ENCODE assay signal across 8 cellular contexts in genomic region chr16:69338557-69339288, GRCh38. TPM values are rescaled to one million over a fixed set of nuclear protein-coding genes. Genes with fewer than 3 reads are reported as not detected.
DNase-seq lines count a peak whose midpoint lies in the region; ATAC-seq and TF ChIP-seq lines count a peak whose summit lies in the region.

No MANE protein-coding gene starts in this region.

- H3K4me3 Mint-ChIP-seq in activated CD4-positive, alpha-beta T cell treated with anti-CD3 and anti-CD28 coated beads, Interleukin-2, amount 10 ng/mL, durations not matched to agents 24 days and 14 days, result peak overlapping the region; percentile 98
- peak overlapping the region; percentile 96 to 100 (median 99) for H3K4me3 Mint-ChIP-seq in brain

- H3K27me3 ChIP-seq in lung (ENCODE audit: control insufficient read depth, insufficient read depth) (no peaks in the 10 kb centered on the region), thyroid gland (no peaks in the 10 kb centered on the region)

- H3K27ac Mint-ChIP-seq in activated CD4-positive, alpha-beta T cell treated with anti-CD3 and anti-CD28 coated beads, Interleukin-2, amount 10 ng/mL, durations not matched to agents 24 days and 14 days, result peak overlapping the region; percentile 87
- H3K27ac Mint-ChIP-seq in brain, result peak overlapping the region; percentile 92 to 99 (median 95)

- H3K4me1 Mint-ChIP-seq in activated CD4-positive, alpha-beta T cell treated with anti-CD3 and anti-CD28 coated beads, Interleukin-2, amount 10 ng/mL, durations not matched to agents 24 days and 14 days, result peaks cover 43% of the 10 kb centered on the region
- peaks cover 55% of the 10 kb centered on the region for H3K4me1 Mint-ChIP-seq in brain

- peak overlapping the region; percentile 98 for H3K4me3 ChIP-seq in lung
- H3K4me3 ChIP-seq in thyroid gland (replicated peaks in 1 of 3), result peak overlapping the region; percentile 64 to 82 (median 76)

- H3K9me3 Mint-ChIP-seq in activated CD4-positive, alpha-beta T cell treated with anti-CD3 and anti-CD28 coated beads, Interleukin-2, amount 10 ng/mL, durations not matched to agents 24 days and 14 days, result no peaks in the 10 kb centered on the region
- H3K9me3 Mint-ChIP-seq in brain, result no peaks in the 10 kb centered on the region

- TF ChIP-seq CTCF in brain (conservative IDR thresholded peaks at IDR 0.05) (no peak), lung (IDR thresholded peaks at IDR 0.05; ENCODE audit: control extremely low read depth, extremely low read depth) (no peak), thyroid gland (IDR thresholded peaks at IDR 0.05) (no peak)

- ATAC-seq in lung (ENCODE audit: insufficient read depth, low FRiP score) (no peak), HG03521 (IDR thresholded peaks at IDR 0.05; ENCODE audit: unreplicated experiment) (no peak)

- DNase-seq in activated CD4-positive, alpha-beta T cell treated with anti-CD3 and anti-CD28 coated beads, Interleukin-2, amount 10 ng/mL, durations not matched to agents 24 days and 14 days, result no peak
- no peak for DNase-seq in activated CD4-positive, alpha-beta T cell treated with anti-CD3 and anti-CD28 coated beads, Interleukin-2, amount 50 U/mL, for 1 hour
- DNase-seq in lung (ENCODE audit: low spot score) (no peak), thyroid gland (peak in 1 of 2 donors; percentile 64), NCI-H524 (lab: John Stamatoyannopoulos, UW) (no peak)
- DNase-seq in stimulated activated CD4-positive, alpha-beta T cell treated with anti-CD3 and anti-CD28 coated beads, Interleukin-15, amount 100 ng/mL, for 24 hours, result no peak

- H3K36me3 ChIP-seq in lung (ENCODE audit: control insufficient read depth in 2 of 2, insufficient read depth in 2 of 2, low read length in 2 of 2), result peaks cover 11 to 26% of the 10 kb centered on the region in 2 donors
- peaks cover 32 to 39% of the 10 kb centered on the region in 2 donors for H3K36me3 ChIP-seq in thyroid gland

- H3K27me3 Mint-ChIP-seq in activated CD4-positive, alpha-beta T cell treated with anti-CD3 and anti-CD28 coated beads, Interleukin-2, amount 10 ng/mL, durations not matched to agents 24 days and 14 days, result no peaks in the 10 kb centered on the region
- H3K27me3 Mint-ChIP-seq in brain, result peaks cover 9% of the 10 kb centered on the region

- H3K27ac ChIP-seq in lung (ENCODE audit: low read depth in 1 of 2, low read length in 1 of 2) (peak overlapping the region; percentile 87 to 93), thyroid gland (peak overlapping the region; percentile 70 to 94 (median 85))

- intact Hi-C loops in activated CD4-positive, alpha-beta T cell treated with anti-CD3 and anti-CD28 coated beads, Interleukin-2, amount 10 ng/mL, durations not matched to agents 24 days and 14 days (cut with micrococcal nuclease), result loop anchor here (1.0 to 10.0 kb wide), 6 partner anchors 8 to 1674 kb away; partner anchors contain the start of genes ACD, C16orf86, CYB5B and ENKD1
- intact Hi-C loops in thyroid gland (cut with DNase I), result loop anchor here (10.0 kb wide), 1 partner anchor 46 kb away; the partner anchor contains the start of gene TERF2

- 19 to 21% methylated on average over 43 to 46 of the region's 46 CpGs for WGBS in lung, 2 donors
- 22 to 34% methylated on average over 27 to 46 of the region's 46 CpGs for WGBS in thyroid gland, 2 donors

- H3K36me3 Mint-ChIP-seq in activated CD4-positive, alpha-beta T cell treated with anti-CD3 and anti-CD28 coated beads, Interleukin-2, amount 10 ng/mL, durations not matched to agents 24 days and 14 days (ENCODE audit: low read depth), result peaks cover 73% of the 10 kb centered on the region
- peaks cover 55% of the 10 kb centered on the region for H3K36me3 Mint-ChIP-seq in brain

- H3K9me3 ChIP-seq in lung (ENCODE audit: control insufficient read depth in 2 of 2, insufficient read depth in 1 of 2, low read length in 1 of 2) (peaks cover 0 to 1% of the 10 kb centered on the region in 2 donors), thyroid gland (no peaks in the 10 kb centered on the region)

- no peak for TF ChIP-seq POLR2A in thyroid gland (IDR thresholded peaks at IDR 0.05)

- peaks cover 15 to 20% of the 10 kb centered on the region in 2 donors for H3K4me1 ChIP-seq in lung (ENCODE audit: control insufficient read depth in 2 of 2, insufficient read depth in 2 of 2, low read length in 2 of 2)
- H3K4me1 ChIP-seq in thyroid gland, result peaks cover 19 to 24% of the 10 kb centered on the region in 2 donors

RNA-seq across cellular contexts. Expression of gene COG8, which starts 0.6 kb away (rescaled TPM):
- total RNA-seq in activated CD4-positive, alpha-beta T cell treated with anti-CD3 and anti-CD28 coated beads, Interleukin-2, amount 10 ng/mL, durations not matched to agents 24 days and 14 days, result 44.1 and 44.6 TPM in 2 replicates
- polyA plus RNA-seq in brain (ENCODE audit: insufficient read depth, low read depth, low replicate concordance) (44.5 TPM), lung (10 to 100 TPM; 18.3 to 18.9 TPM)
- total RNA-seq in lung (10 to 100 TPM; 33.7 to 36.3 TPM), thyroid gland (10 to 100 TPM; 63.3 to 84.2 (median 74.7) TPM)

RNA-seq across cellular contexts. Expression of gene NIP7, which starts 0.8 kb away (rescaled TPM):
- total RNA-seq in activated CD4-positive, alpha-beta T cell treated with anti-CD3 and anti-CD28 coated beads, Interleukin-2, amount 10 ng/mL, durations not matched to agents 24 days and 14 days, result 81.2 and 84.8 TPM in 2 replicates
- 9.3 TPM for polyA plus RNA-seq in brain (ENCODE audit: insufficient read depth, low read depth, low replicate concordance)
- 10 to 100 TPM; 16.4 to 23.2 TPM for total RNA-seq in lung
- polyA plus RNA-seq in lung, result 10 to 100 TPM; 14.5 to 17.7 TPM
- total RNA-seq in thyroid gland, result 10 to 100 TPM in 3 of 4 donors, 1 to 10 TPM in 1; 9.8 to 17.5 (median 14.7) TPM

RNA-seq across cellular contexts. Expression of gene PDF, which starts 8.3 kb away (rescaled TPM):
- total RNA-seq in activated CD4-positive, alpha-beta T cell treated with anti-CD3 and anti-CD28 coated beads, Interleukin-2, amount 10 ng/mL, durations not matched to agents 24 days and 14 days, result 18.2 and 21.9 TPM in 2 replicates
- polyA plus RNA-seq in brain (ENCODE audit: insufficient read depth, low read depth, low replicate concordance), result 7.8 TPM
- total RNA-seq in lung, result 10 to 100 TPM in 1 of 2 donors, 1 to 10 TPM in 1; 6.4 to 16.6 TPM
- 10 to 100 TPM in 1 of 2 donors, 1 to 10 TPM in 1; 6.0 to 11.8 TPM for polyA plus RNA-seq in lung
- total RNA-seq in thyroid gland, result 10 to 100 TPM; 35.2 to 57.0 (median 51.0) TPM

RNA-seq across cellular contexts. Expression of gene TMED6, which starts 12.9 kb away (rescaled TPM):
- 1.6 and 1.7 TPM in 2 replicates for total RNA-seq in activated CD4-positive, alpha-beta T cell treated with anti-CD3 and anti-CD28 coated beads, Interleukin-2, amount 10 ng/mL, durations not matched to agents 24 days and 14 days
- not detected for polyA plus RNA-seq in brain (ENCODE audit: insufficient read depth, low read depth, low replicate concordance)
- total RNA-seq in lung, result under 1 TPM; 0.65 to 0.95 TPM
- polyA plus RNA-seq in lung, result under 1 TPM; 0.24 to 0.32 TPM
- total RNA-seq in thyroid gland, result 1 to 10 TPM in 1 of 4 donors, not detected in 3; 4.1 TPM

RNA-seq across cellular contexts. Expression of gene VPS4A, which starts 27.6 kb away (rescaled TPM):
- total RNA-seq in activated CD4-positive, alpha-beta T cell treated with anti-CD3 and anti-CD28 coated beads, Interleukin-2, amount 10 ng/mL, durations not matched to agents 24 days and 14 days, result 37.7 and 39.7 TPM in 2 replicates
- polyA plus RNA-seq in brain (ENCODE audit: insufficient read depth, low read depth, low replicate concordance), result 65.3 TPM
- total RNA-seq in lung, result 10 to 100 TPM; 25.3 to 26.6 TPM
- polyA plus RNA-seq in lung, result 10 to 100 TPM; 27.2 to 31.8 TPM
- 10 to 100 TPM; 33.5 to 47.5 (median 43.2) TPM for total RNA-seq in thyroid gland
